Comparison of ENCODE assay signal across 8 cellular contexts in the genomic region with DNA sequence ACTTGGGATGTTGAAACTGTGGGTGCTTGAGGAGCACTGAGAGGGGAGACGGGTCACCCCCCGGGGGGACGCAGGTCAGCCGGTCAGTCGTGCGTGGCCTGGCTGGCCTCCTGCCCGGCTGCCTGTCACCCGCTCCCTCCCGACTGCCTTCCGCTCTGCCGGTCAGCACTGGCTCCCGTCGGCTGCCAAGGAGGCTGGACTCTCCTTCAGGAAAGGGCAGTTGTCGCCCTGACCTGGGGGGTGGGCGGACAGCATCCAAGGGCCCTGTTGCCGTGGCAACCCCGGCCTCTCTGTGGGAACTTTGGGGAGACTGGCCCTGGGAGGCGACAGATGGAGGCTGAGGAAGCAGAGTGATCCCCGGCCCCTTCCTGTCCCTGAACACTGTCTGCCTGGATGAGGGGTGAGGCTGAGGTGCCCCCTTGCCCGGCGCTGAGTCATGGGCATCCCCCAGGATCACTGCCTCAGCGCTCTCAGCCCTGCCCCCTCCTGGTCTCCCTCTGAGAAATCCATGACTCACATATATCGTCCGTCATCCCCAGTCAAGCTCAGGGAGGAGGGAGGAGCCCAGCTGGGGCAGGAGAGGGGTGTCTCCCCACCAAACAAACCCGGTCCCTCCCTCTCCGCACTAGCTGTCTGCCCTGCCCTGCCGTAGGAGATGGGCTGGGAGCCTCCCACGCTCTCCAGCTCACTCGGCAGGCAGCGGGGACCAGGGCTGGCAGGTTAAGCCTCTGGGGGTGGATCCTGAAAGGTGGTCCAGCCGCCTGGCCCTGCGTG. TPM values are rescaled to one million over a fixed set of nuclear protein-coding genes. Genes with fewer than 3 reads are reported as not detected.
DNase-seq lines count a peak whose midpoint lies in the region; ATAC-seq and TF ChIP-seq lines count a peak whose summit lies in the region.

A gene (plus strand): TSS at position 623 of the 774 bp plus-strand sequence. CDS start 21,658 bp downstream, outside the sequence.

- peak within 1 kb of the TSS in 8 of 11 experiments; percentile 33 to 65 (median 50); a peak in 15 of 22 replicates for H3K27ac ChIP-seq in BLaER1 treated with 17β-estradiol and CSF1 and Interleukin-3, amounts not matched to agents 10 nM and 100 nM
- H3K27ac ChIP-seq in left lung, result peak within 1 kb of the TSS; percentile 46 to 69

- peaks cover 0 to 12% (median 0%) of the 10 kb centered on the region in 11 experiments; a peak in 1 of 22 replicates for H3K27me3 ChIP-seq in BLaER1 treated with 17β-estradiol and CSF1 and Interleukin-3, amounts not matched to agents 10 nM and 100 nM
- H3K27me3 ChIP-seq in left lung, result peaks cover 0 to 36% of the 10 kb centered on the region in 2 donors

- ATAC-seq in left lung (peak; percentile 81), HG03439 (IDR thresholded peaks at IDR 0.05; ENCODE audit: unreplicated experiment) (no peak)

- H3K9me3 ChIP-seq in BLaER1 treated with 17β-estradiol and CSF1 and Interleukin-3, amounts not matched to agents 10 nM and 100 nM (replicated peaks in 1 of 11), result no peaks in the 10 kb centered on the region
- H3K9me3 ChIP-seq in left lung, result no peaks in the 10 kb centered on the region

- DNase-seq in HT-29 (ENCODE audit: low spot score) (peak; percentile 71), dermis microvascular lymphatic vessel endothelial cell (ENCODE audit: low read depth in 2 of 2) (peak; percentile 57 to 97), left lung (peak; percentile 76 to 79), NCI-H345 treated with DMSO at 0.1 percent for 48 hours (lab: John Stamatoyannopoulos, UW; ENCODE audit: unreplicated experiment) (no peak)
- DNase-seq in activated CD4-positive, alpha-beta T cell treated with anti-CD3 and anti-CD28 coated beads for 4 hours, result peak; percentile 23 to 28
- peak; percentile 75 for DNase-seq in stimulated activated CD4-positive, alpha-beta T cell treated with anti-CD3 and anti-CD28 coated beads, Interleukin-1b, Interleukin-23, amount 100 ng/mL, for 48 hours

- H3K4me3 ChIP-seq in BLaER1 treated with 17β-estradiol and CSF1 and Interleukin-3, amounts not matched to agents 10 nM and 100 nM, result peak within 1 kb of the TSS in 8 of 10 experiments; percentile 10 to 66 (median 44); a peak in 12 of 20 replicates
- H3K4me3 ChIP-seq in left lung, result peak within 1 kb of the TSS in 1 of 2 donors; percentile 43

- intact Hi-C loops in left lung (cut with DNase I), result no loop called here

- H3K9ac ChIP-seq in BLaER1 treated with 17β-estradiol and CSF1 and Interleukin-3, amounts not matched to agents 10 nM and 100 nM, result peak within 1 kb of the TSS in 9 of 11 experiments; percentile 2 to 66 (median 45); a peak in 12 of 22 replicates

- TF ChIP-seq CTCF in left lung (IDR thresholded peaks at IDR 0.05), result no peak

- no peaks in the 10 kb centered on the region for H3K36me3 ChIP-seq in BLaER1 treated with 17β-estradiol and CSF1 and Interleukin-3, amounts not matched to agents 10 nM and 100 nM
- H3K36me3 ChIP-seq in left lung, result no peaks in the 10 kb centered on the region

- H3K4me2 ChIP-seq in BLaER1 treated with 17β-estradiol and CSF1 and Interleukin-3, amounts not matched to agents 10 nM and 100 nM, result peak within 1 kb of the TSS; percentile 63 to 94 (median 87)

- peaks cover 61 to 100% (median 83%) of the 10 kb centered on the region in 10 experiments for H3K4me1 ChIP-seq in BLaER1 treated with 17β-estradiol and CSF1 and Interleukin-3, amounts not matched to agents 10 nM and 100 nM
- peaks cover 8 to 10% of the 10 kb centered on the region in 2 donors for H3K4me1 ChIP-seq in left lung

- H4K20me1 ChIP-seq in BLaER1 treated with 17β-estradiol and CSF1 and Interleukin-3, amounts not matched to agents 10 nM and 100 nM, result no peaks in the 10 kb centered on the region

RNA-seq across cellular contexts. Expression of the gene that starts here (rescaled TPM):
- total RNA-seq in HT-29 (2014; rRNA removed; shearing (Covaris generic)), result 138 TPM in 2 replicates
- total RNA-seq in dermis microvascular lymphatic vessel endothelial cell (11.5 and 15.3 TPM in 2 replicates), left lung (10 to 100 TPM; 53.2 to 78.4 TPM)
